In the genomic region with DNA sequence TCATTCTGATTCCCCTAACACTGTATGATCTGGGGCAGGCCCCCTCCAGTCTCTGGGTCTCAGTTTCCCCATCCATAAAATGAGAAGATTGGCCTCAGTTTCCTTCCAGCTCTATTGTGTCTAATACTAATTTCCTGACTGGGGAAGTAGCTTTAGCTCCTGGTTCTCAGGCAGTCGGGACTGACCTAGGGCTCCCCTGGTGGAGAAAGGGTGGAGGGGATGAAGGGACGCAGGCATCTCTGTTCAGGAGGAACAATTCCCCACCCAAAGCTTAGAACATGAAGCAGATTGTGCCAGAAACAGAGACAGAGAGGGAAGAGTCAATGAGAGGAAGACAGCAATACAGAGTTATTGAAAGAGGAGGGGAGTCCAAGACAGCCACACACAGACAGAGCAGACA, we compare ENCODE assay signal across 12 cellular contexts. TPM values are rescaled to one million over a fixed set of nuclear protein-coding genes. Genes with fewer than 3 reads are reported as not detected.
A peak's percentile ranks its signal among the peaks of the same experiment; 100 is the strongest.
DNase-seq lines count a peak whose midpoint lies in the region; ATAC-seq and TF ChIP-seq lines count a peak whose summit lies in the region.
"Had no signal": no experiment of that assay in that cellular context is flagged by ENCODE, and none has a peak within 500 bp of the region (broad histone marks: within the 10 kb centered on the region; RNA-seq: fewer than 3 reads in every experiment).

No MANE protein-coding gene starts in this region.

- H3K36me3 ChIP-seq in BJ (ENCODE audit: control insufficient read depth, insufficient read depth, low read length) = no peaks in the 10 kb centered on the region
- no peaks in the 10 kb centered on the region for H3K36me3 ChIP-seq in hepatocyte (replicated peaks; ENCODE audit: insufficient read depth, low read depth)

- CTCF ChIA-PET in BJ (lab: Yijun Ruan, JAX) (interaction anchor here (0.6 to 16.8 kb wide), 9 partner anchors 9 to 262 kb away, joined by 3 to 422 read pairs (median 4); no protein-coding TSS in a partner anchor), HEK293T (lab: Yijun Ruan, JAX) (interaction anchor here (0.6 to 1.1 kb wide), 3 partner anchors 13 to 232 kb away, joined by 3 to 4 read pairs (median 3); no protein-coding TSS in a partner anchor)

- no peaks in the 10 kb centered on the region for H4K20me1 ChIP-seq in hepatocyte (ENCODE audit: insufficient read depth, poor library complexity, severe bottlenecking)

- TF ChIP-seq CTCF in BJ (IDR thresholded peaks at IDR 0.05; ENCODE audit: insufficient read depth, low read depth, low read length) (peak; percentile 48), hepatocyte (IDR thresholded peaks at IDR 0.05; ENCODE audit: poor library complexity) (peak; percentile 25)

- no peaks in the 10 kb centered on the region for H3K79me2 ChIP-seq in hepatocyte

- H3K27me3 ChIP-seq in BJ (ENCODE audit: control insufficient read depth, insufficient read depth, low read length) = no peaks in the 10 kb centered on the region
- no peaks in the 10 kb centered on the region for H3K27me3 ChIP-seq in hepatocyte

- H3K4me3 ChIP-seq in BJ (ENCODE audit: low read depth, low read length) (no peak overlapping the region), hepatocyte (no peak overlapping the region)
- H3K4me3 ChIP-seq: lung, psoas muscle had no signal

- ATAC-seq in HG03095 (IDR thresholded peaks at IDR 0.05; ENCODE audit: unreplicated experiment) = no peak
- ATAC-seq: activated CD4-positive, CD25-positive, alpha-beta regulatory T cell treated with anti-CD3 and anti-CD28 coated beads, Interleukin-2, amount 50 U/mL, for 24 hours; psoas muscle had no signal

- 9% methylated on average over 2 of the region's 2 CpGs for WGBS in hepatocyte (ENCODE audit: low lambda C conversion rate, missing lambda C conversion rate)

- H3K4me2 ChIP-seq in hepatocyte = no peak overlapping the region

- no peaks in the 10 kb centered on the region for H3K9me3 ChIP-seq in hepatocyte (ENCODE audit: low read depth)
- H3K9me3 ChIP-seq: psoas muscle had no signal

- H3K9me2 ChIP-seq in hepatocyte (replicated peaks; ENCODE audit: insufficient read depth) = no peaks in the 10 kb centered on the region

- DNase-seq in BJ (ENCODE audit: low read depth) = no peak
- peak; percentile 45 for DNase-seq in HEK293T (ENCODE audit: extremely low spot score)
- DNase-seq in UCSD-AML1 (lab: John Stamatoyannopoulos, UW; ENCODE audit: unreplicated experiment) = peak; percentile 40
- no peak for DNase-seq in hepatocyte (ENCODE audit: low spot score)
- no peak for DNase-seq in NCI-H1436 treated with DMSO at 0.1 percent for 48 hours (lab: John Stamatoyannopoulos, UW)
- no peak for DNase-seq in stimulated activated CD4-positive, alpha-beta T cell treated with anti-CD3 and anti-CD28 coated beads, Interleukin-4, amount 100 ng/mL, for 1 hour
- DNase-seq in NCI-H2171 treated with DMSO at 0.1 percent for 48 hours (lab: John Stamatoyannopoulos, UW) = no peak
- DNase-seq: NCI-H2171, psoas muscle had no signal

- H2AFZ ChIP-seq in hepatocyte = no peak overlapping the region

- H3K27ac ChIP-seq in hepatocyte = no peak overlapping the region
- H3K27ac ChIP-seq: psoas muscle had no signal

- POLR2A ChIA-PET in BJ (lab: Charles Lee) (no interaction called here), HEK293T (lab: Yijun Ruan, JAX) (no interaction called here)

- no peaks in the 10 kb centered on the region for H3K4me1 ChIP-seq in hepatocyte (ENCODE audit: insufficient read depth)
- H3K4me1 ChIP-seq: psoas muscle had no signal

TF ChIP-seq in HEK293T, 16 proteins besides CTCF, POLR2A, EP300 and RAD21:
- TF ChIP-seq ELF4 (IDR thresholded peaks at IDR 0.05) (no peak), BHLHE40 (IDR thresholded peaks at IDR 0.05; ENCODE audit: borderline replicate concordance) (no peak), TARDBP (IDR thresholded peaks at IDR 0.05) (no peak), FOXA1 (IDR thresholded peaks at IDR 0.05) (no peak), HDGF (IDR thresholded peaks at IDR 0.05; ENCODE audit: borderline replicate concordance) (no peak), L3MBTL2 (conservative IDR thresholded peaks at IDR 0.05) (no peak), CTBP1 (IDR thresholded peaks at IDR 0.05; ENCODE audit: borderline replicate concordance) (no peak), FOXM1 (IDR thresholded peaks at IDR 0.05; ENCODE audit: borderline replicate concordance) (no peak), NFRKB (IDR thresholded peaks at IDR 0.05) (no peak), SP1 (IDR thresholded peaks at IDR 0.05) (no peak), SUZ12 (IDR thresholded peaks at IDR 0.05) (no peak), ZNF384 (IDR thresholded peaks at IDR 0.05) (no peak)
- TF ChIP-seq, protein P1, sequence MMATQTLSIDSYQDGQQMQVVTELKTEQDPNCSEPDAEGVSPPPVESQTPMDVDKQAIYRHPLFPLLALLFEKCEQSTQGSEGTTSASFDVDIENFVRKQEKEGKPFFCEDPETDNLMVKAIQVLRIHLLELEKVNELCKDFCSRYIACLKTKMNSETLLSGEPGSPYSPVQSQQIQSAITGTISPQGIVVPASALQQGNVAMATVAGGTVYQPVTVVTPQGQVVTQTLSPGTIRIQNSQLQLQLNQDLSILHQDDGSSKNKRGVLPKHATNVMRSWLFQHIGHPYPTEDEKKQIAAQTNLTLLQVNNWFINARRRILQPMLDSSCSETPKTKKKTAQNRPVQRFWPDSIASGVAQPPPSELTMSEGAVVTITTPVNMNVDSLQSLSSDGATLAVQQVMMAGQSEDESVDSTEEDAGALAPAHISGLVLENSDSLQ (IDR thresholded peaks at IDR 0.05) = no peak

RNA-seq across cellular contexts. Expression of a gene that starts 14.2 kb away (rescaled TPM):
- polyA plus RNA-seq in BJ (2011; rRNA removed) (72.6 and 102 TPM in 2 replicates), hepatocyte (7.3 and 11.1 TPM in 2 replicates)
- 50.8 and 56.1 TPM in 2 replicates for polyA minus RNA-seq in BJ (2011; rRNA and poly(A)+ RNA removed)
- total RNA-seq in hepatocyte = 4.2 and 5.4 TPM in 2 replicates

Comparison
In these comparisons a context has a peak if more than half of its experiments do, and no peak if none do; other contexts are left out.
1. DNase-seq: peak in HEK293T (single experiment) and UCSD-AML1 (single experiment); none in BJ (single experiment), hepatocyte (single experiment), NCI-H1436 treated with DMSO at 0.1 percent for 48 hours (single experiment), stimulated activated CD4-positive, alpha-beta T cell treated with anti-CD3 and anti-CD28 coated beads, Interleukin-4, amount 100 ng/mL, for 1 hour (single experiment) and NCI-H2171 treated with DMSO at 0.1 percent for 48 hours (single experiment).